ENCODE assay signal across 7 cellular contexts in genomic region chr5:147857302-147858129, GRCh38. TPM values are rescaled to one million over a fixed set of nuclear protein-coding genes. Genes with fewer than 3 reads are reported as not detected.
DNase-seq lines count a peak whose midpoint lies in the region; ATAC-seq lines count a peak whose summit lies in the region.

No MANE protein-coding gene starts in this region.

- ATAC-seq in GM19372 (IDR thresholded peaks at IDR 0.05; ENCODE audit: low read depth, unreplicated experiment) (peak; percentile 91), HG03457 (IDR thresholded peaks at IDR 0.05; ENCODE audit: unreplicated experiment) (peak; percentile 90)

- DNase-seq in EL (peak; percentile 44), RPMI7951 (ENCODE audit: low read depth) (peak; percentile 43), astrocyte of the hippocampus (ENCODE audit: low read depth, low spot score) (peak; percentile 82), iPS-NIHi11 (ENCODE audit: low spot score) (peak; percentile 53)
- DNase-seq in stimulated activated CD4-positive, alpha-beta T cell treated with anti-CD3 and anti-CD28 coated beads, Interleukin-12 subunit alpha, Interleukin-12 subunit beta, amount 100 ng/mL, for 48 hours (ENCODE audit: low read depth in 2 of 3, low spot score in 1 of 3), result peak; percentile 3 to 41 (median 26)

RNA-seq across cellular contexts. Expression of gene SCGB3A2, which starts 21.0 kb away (rescaled TPM):
- not detected in 2 replicates for total RNA-seq in RPMI7951 (2014; rRNA removed; shearing (Covaris generic))

RNA-seq across cellular contexts. Expression of gene SPINK1, which starts 26.0 kb away (rescaled TPM):
- total RNA-seq in RPMI7951 (2014; rRNA removed; shearing (Covaris generic)), result not detected in 2 replicates

RNA-seq across cellular contexts. Expression of gene C5orf46, which starts 48.8 kb away (rescaled TPM):
- 0.36 and 1.5 TPM in 2 replicates for total RNA-seq in RPMI7951 (2014; rRNA removed; shearing (Covaris generic))

Comparison
In these comparisons a context has a peak if more than half of its experiments do, and no peak if none do; other contexts are left out.
1. Peak in every context shown above with its lines: DNase-seq and ATAC-seq.
2. DNase-seq: peak in every context shown above with its lines; median percentile 82 in astrocyte of the hippocampus; 53 in iPS-NIHi11; 44 in EL; 43 in RPMI7951; 26 in stimulated activated CD4-positive, alpha-beta T cell treated with anti-CD3 and anti-CD28 coated beads, Interleukin-12 subunit alpha, Interleukin-12 subunit beta, amount 100 ng/mL, for 48 hours.